In the genomic region with DNA sequence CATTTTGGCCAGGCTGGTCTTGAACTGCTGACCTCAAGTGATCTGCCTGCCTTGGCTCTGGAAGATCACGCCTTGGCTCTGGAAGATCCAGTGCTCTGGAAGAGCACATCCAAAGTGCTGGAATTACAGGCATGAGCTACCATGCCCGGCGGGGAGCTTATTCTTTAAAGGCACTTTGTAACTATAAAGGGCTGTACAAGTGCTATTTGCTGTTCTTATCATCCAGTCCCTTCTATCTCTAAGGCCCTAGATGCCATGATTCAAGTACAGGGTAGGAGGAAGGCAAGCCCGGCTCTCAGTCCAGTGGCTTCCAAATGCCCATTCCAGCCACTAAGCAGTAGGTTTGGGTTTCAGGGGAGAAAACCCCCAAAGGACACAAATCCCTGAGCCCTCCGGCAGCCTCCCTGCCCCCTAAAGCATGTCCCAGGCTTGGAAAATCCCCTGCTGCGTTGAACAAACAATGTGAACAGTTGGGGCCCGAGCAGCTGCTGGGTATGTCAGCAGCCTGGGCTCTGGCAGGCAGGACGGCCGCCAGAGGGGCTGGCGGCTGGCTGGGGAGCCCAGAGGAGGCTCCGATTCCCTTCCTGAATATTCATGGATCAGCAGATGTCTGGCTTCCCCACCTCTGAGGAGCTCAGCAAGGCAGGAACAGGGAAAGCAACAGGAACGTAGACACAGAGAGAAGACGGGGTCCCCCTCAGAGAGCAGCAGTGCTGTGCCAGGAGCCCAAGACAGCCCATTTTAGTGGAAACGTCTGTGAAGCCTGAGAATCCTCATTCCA, we compare ENCODE assay signal across 8 cellular contexts. TPM values are rescaled to one million over a fixed set of nuclear protein-coding genes. Genes with fewer than 3 reads are reported as not detected.
DNase-seq lines count a peak whose midpoint lies in the region; ATAC-seq and TF ChIP-seq lines count a peak whose summit lies in the region.

No MANE protein-coding gene starts in this region.

- no peak overlapping the region for H3K4me3 ChIP-seq in SJSA1
- no peak overlapping the region for H3K4me3 ChIP-seq in hepatocyte
- H3K4me3 ChIP-seq in gastrocnemius medialis: peak overlapping the region in 2 of 4 donors; percentile 15 to 37
- H3K4me3 ChIP-seq in CD4-positive, alpha-beta memory T cell (ENCODE audit: low read length in 2 of 2): no peak overlapping the region

- POLR2A ChIA-PET in CD4-positive, alpha-beta memory T cell (lab: Charles Lee; ENCODE audit: partially characterized antibody): no interaction called here

- H3K9me2 ChIP-seq in hepatocyte (replicated peaks; ENCODE audit: insufficient read depth): no peaks in the 10 kb centered on the region

- peaks cover 42% of the 10 kb centered on the region for H3K79me2 ChIP-seq in hepatocyte

- DNase-seq in LHCN-M2 (ENCODE audit: low read depth): peak; percentile 92
- peak; percentile 45 to 62 for DNase-seq in SJSA1 (ENCODE audit: low read depth in 1 of 2, low spot score in 2 of 2)
- DNase-seq in hepatocyte (ENCODE audit: low spot score): peak; percentile 82
- DNase-seq in gastrocnemius medialis: peak; percentile 41 to 71
- DNase-seq in ureter (ENCODE audit: low spot score): no peak
- no peak for DNase-seq in T-helper 9 cell
- no peak for DNase-seq in CD4-positive, alpha-beta memory T cell

- H3K36me3 Mint-ChIP-seq in CD4-positive, alpha-beta memory T cell: no peaks in the 10 kb centered on the region

- H3K9me3 ChIP-seq in SJSA1 (replicated peaks) (no peaks in the 10 kb centered on the region), hepatocyte (ENCODE audit: low read depth) (no peaks in the 10 kb centered on the region), gastrocnemius medialis (no peaks in the 10 kb centered on the region)
- H3K9me3 ChIP-seq in CD4-positive, alpha-beta memory T cell (ENCODE audit: control insufficient read depth in 1 of 2, low read length in 2 of 2): no peaks in the 10 kb centered on the region

- peak overlapping the region; percentile 30 for H2AFZ ChIP-seq in hepatocyte

- H4K20me1 ChIP-seq in hepatocyte (ENCODE audit: insufficient read depth, poor library complexity, severe bottlenecking): no peaks in the 10 kb centered on the region

- H3K9me3 Mint-ChIP-seq in CD4-positive, alpha-beta memory T cell: no peaks in the 10 kb centered on the region

- CTCF ChIA-PET in CD4-positive, alpha-beta memory T cell (lab: Charles Lee; ENCODE audit: partially characterized antibody): no interaction called here

- H3K27ac ChIP-seq in SJSA1: no peak overlapping the region
- peak overlapping the region; percentile 93 for H3K27ac ChIP-seq in hepatocyte
- peak overlapping the region; percentile 84 to 87 (median 86) for H3K27ac ChIP-seq in gastrocnemius medialis
- no peak overlapping the region for H3K27ac ChIP-seq in CD4-positive, alpha-beta memory T cell (ENCODE audit: low read depth, low read length)

- ATAC-seq in gastrocnemius medialis (peak; percentile 71 to 72), HG03159 (IDR thresholded peaks at IDR 0.05; ENCODE audit: unreplicated experiment) (no peak)

- H3K27me3 ChIP-seq in SJSA1 (replicated peaks) (no peaks in the 10 kb centered on the region), hepatocyte (no peaks in the 10 kb centered on the region), gastrocnemius medialis (no peaks in the 10 kb centered on the region)
- no peaks in the 10 kb centered on the region for H3K27me3 ChIP-seq in CD4-positive, alpha-beta memory T cell (ENCODE audit: insufficient read depth, low read length)

- intact Hi-C loops in gastrocnemius medialis (cut with DNase I; ENCODE audit: low total_unique reads): no loop called here
- intact Hi-C loops in CD4-positive, alpha-beta memory T cell (cut with micrococcal nuclease): no loop called here

- 19% methylated on average over 14 of the region's 14 CpGs for WGBS in hepatocyte (ENCODE audit: low lambda C conversion rate, missing lambda C conversion rate)

- H3K4me2 ChIP-seq in hepatocyte: peak overlapping the region; percentile 69

- TF ChIP-seq CTCF in hepatocyte (IDR thresholded peaks at IDR 0.05; ENCODE audit: poor library complexity) (no peak), gastrocnemius medialis (IDR thresholded peaks at IDR 0.05 in 4 of 5, conservative IDR thresholded peaks at IDR 0.05 in 1 of 5) (no peak)

- no peak for TF ChIP-seq POLR2A in gastrocnemius medialis (IDR thresholded peaks at IDR 0.05)

- H3K27ac Mint-ChIP-seq in CD4-positive, alpha-beta memory T cell: no peak overlapping the region

- peaks cover 15 to 38% of the 10 kb centered on the region in 2 donors for H3K27me3 Mint-ChIP-seq in CD4-positive, alpha-beta memory T cell

- H3K4me1 ChIP-seq in SJSA1 (replicated peaks) (peaks cover 31% of the 10 kb centered on the region), hepatocyte (ENCODE audit: insufficient read depth) (peaks cover 28% of the 10 kb centered on the region), gastrocnemius medialis (peaks cover 32 to 51% of the 10 kb centered on the region in 2 donors)
- no peaks in the 10 kb centered on the region for H3K4me1 ChIP-seq in CD4-positive, alpha-beta memory T cell (ENCODE audit: insufficient read depth, low read length)

- H3K4me1 Mint-ChIP-seq in CD4-positive, alpha-beta memory T cell: no peaks in the 10 kb centered on the region

- H3K36me3 ChIP-seq in SJSA1 (no peaks in the 10 kb centered on the region), hepatocyte (replicated peaks; ENCODE audit: insufficient read depth, low read depth) (no peaks in the 10 kb centered on the region), gastrocnemius medialis (no peaks in the 10 kb centered on the region)
- no peaks in the 10 kb centered on the region for H3K36me3 ChIP-seq in CD4-positive, alpha-beta memory T cell (ENCODE audit: insufficient read depth, low read length)

- in situ Hi-C loops in gastrocnemius medialis (cut with MboI; ENCODE audit: low sequenced_read_pairs in 4 of 4): no loop called here

- H3K4me3 Mint-ChIP-seq in CD4-positive, alpha-beta memory T cell: no peak overlapping the region

RNA-seq across cellular contexts. Expression of a gene that starts 7.7 kb away (rescaled TPM):
- 6.5 and 7.7 TPM in 2 replicates for total RNA-seq in LHCN-M2 (2014; rRNA removed)
- 7.5 TPM for polyA plus RNA-seq in LHCN-M2 (2012)
- total RNA-seq in SJSA1 (2014; rRNA removed; shearing (Covaris generic)): 0.47 and 0.91 TPM in 2 replicates
- 9.7 and 12.9 TPM in 2 replicates for total RNA-seq in hepatocyte
- polyA plus RNA-seq in hepatocyte: 11.8 and 14.9 TPM in 2 replicates
- total RNA-seq in gastrocnemius medialis: 1 to 10 TPM; 2.3 to 7.4 (median 2.8) TPM
- 2.1 TPM for total RNA-seq in ureter
- total RNA-seq in CD4-positive, alpha-beta memory T cell: under 1 TPM; 0.06 to 0.22 TPM
- under 1 TPM in 1 of 2 donors, not detected in 1; 0.24 TPM for polyA plus RNA-seq in CD4-positive, alpha-beta memory T cell

RNA-seq across cellular contexts. Expression of a gene that starts 37.2 kb away (rescaled TPM):
- total RNA-seq in LHCN-M2 (2014; rRNA removed) (not detected in 2 replicates), hepatocyte (8.1 and 15.1 TPM in 2 replicates), gastrocnemius medialis (not detected), ureter (1.6 TPM)
- 0.10 TPM for polyA plus RNA-seq in LHCN-M2 (2012)
- not detected in 2 replicates for total RNA-seq in SJSA1 (2014; rRNA removed; shearing (Covaris generic))
- polyA plus RNA-seq in hepatocyte: 14.8 and 33.0 TPM in 2 replicates
- total RNA-seq in CD4-positive, alpha-beta memory T cell: not detected
- polyA plus RNA-seq in CD4-positive, alpha-beta memory T cell: not detected

Comparison
In these comparisons a context has a peak if more than half of its experiments do, and no peak if none do; other contexts are left out.
1. DNase-seq: peak in LHCN-M2 (single experiment), SJSA1 (2 of 2), hepatocyte (single experiment) and gastrocnemius medialis (2 of 2); none in ureter (single experiment), T-helper 9 cell (single experiment) and CD4-positive, alpha-beta memory T cell (0 of 5).
2. H3K27ac ChIP-seq: peak in hepatocyte (single experiment) and gastrocnemius medialis (4 of 4); none in SJSA1 (single experiment) and CD4-positive, alpha-beta memory T cell (single experiment).